ENCODE assay signal across 9 cellular contexts in the genomic region with DNA sequence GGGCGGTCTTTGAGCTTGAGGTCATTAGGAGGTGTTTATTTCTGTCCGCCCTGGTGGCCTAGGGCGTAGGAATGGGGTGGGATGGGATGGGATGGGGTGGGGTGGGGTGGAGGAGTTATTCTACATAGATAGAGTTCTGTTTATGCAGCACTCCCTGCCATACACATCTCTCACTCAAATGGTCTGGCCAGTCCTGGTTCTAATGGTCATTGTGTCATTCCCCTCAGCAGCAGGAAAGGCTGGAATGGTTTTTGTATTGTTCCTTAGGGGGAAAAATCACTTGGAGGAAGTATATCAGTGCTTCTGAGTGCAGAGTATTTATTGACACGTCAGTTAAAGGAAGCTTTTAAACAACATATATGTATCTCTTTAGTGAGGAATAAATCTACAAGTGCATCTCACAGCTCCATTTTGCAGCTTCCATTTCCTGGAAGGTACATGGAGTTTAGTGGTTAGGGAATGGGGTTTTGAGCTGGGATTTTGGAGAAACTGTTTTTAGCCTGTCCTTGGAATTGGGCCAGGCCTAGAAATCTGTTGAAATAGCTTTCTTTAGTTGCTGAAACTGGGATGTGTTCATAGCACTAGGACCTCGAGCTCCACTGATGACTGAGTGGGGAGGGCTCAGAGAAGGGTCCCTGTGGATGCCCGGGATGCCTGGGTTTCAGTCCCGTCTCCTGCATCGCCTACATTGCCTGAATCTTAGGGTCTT. TPM values are rescaled to one million over a fixed set of nuclear protein-coding genes. Genes with fewer than 3 reads are reported as not detected.
DNase-seq lines count a peak whose midpoint lies in the region; ATAC-seq, FAIRE-seq and TF ChIP-seq lines count a peak whose summit lies in the region.
"Had no signal": no experiment of that assay in that cellular context is flagged by ENCODE, and none has a peak within 500 bp of the region (broad histone marks: within the 10 kb centered on the region; RNA-seq: fewer than 3 reads in every experiment).

No MANE protein-coding gene starts in this region.

- peak overlapping the region; percentile 91 to 100 (median 97) for H3K27ac Mint-ChIP-seq in naive thymus-derived CD8-positive, alpha-beta T cell

- H3K27me3 ChIP-seq in effector memory CD4-positive, alpha-beta T cell (replicated peaks; ENCODE audit: control insufficient read depth, insufficient read depth, low read length, poor library complexity, severe bottlenecking), result no peaks in the 10 kb centered on the region

- H3K4me2 ChIP-seq in A549, result peak overlapping the region; percentile 93

- peak overlapping the region; percentile 59 to 100 for H3K27ac ChIP-seq in A549
- H3K27ac ChIP-seq in effector memory CD4-positive, alpha-beta T cell (ENCODE audit: insufficient read depth, low read length, poor library complexity, severe bottlenecking), result peak overlapping the region; percentile 84

- no peak for TF ChIP-seq EP300 in A549 (IDR thresholded peaks at IDR 0.05)

- no peak for TF ChIP-seq CTCF in A549 (IDR thresholded peaks at IDR 0.05)

- H3K9me3 Mint-ChIP-seq in naive thymus-derived CD8-positive, alpha-beta T cell, result no peaks in the 10 kb centered on the region

- H3K36me3 Mint-ChIP-seq in naive thymus-derived CD8-positive, alpha-beta T cell, result peaks cover 0 to 10% (median 0%) of the 10 kb centered on the region in 3 donors

- POLR2A ChIA-PET in A549 (lab: Yijun Ruan, JAX), result interaction anchor here (1.5 kb wide), 1 partner anchor 43 kb away, joined by 4 read pairs; no protein-coding TSS in a partner anchor
- POLR2A ChIA-PET in naive thymus-derived CD8-positive, alpha-beta T cell (lab: Charles Lee), result interaction anchor here (7.7 to 37.5 kb wide), 5 partner anchors 6 to 43 kb away, joined by 38 to 914 read pairs (median 382); a partner anchor contains a TSS

- peak overlapping the region in 9 of 10 donors; percentile 80 to 99 (median 98) for H3K4me3 Mint-ChIP-seq in naive thymus-derived CD8-positive, alpha-beta T cell

- H3K9me3 ChIP-seq in A549, result no peaks in the 10 kb centered on the region
- H3K9me3 ChIP-seq in effector memory CD4-positive, alpha-beta T cell (ENCODE audit: control insufficient read depth, low read length), result no peaks in the 10 kb centered on the region

- TF ChIP-seq POLR2A in A549 (IDR thresholded peaks at IDR 0.05; ENCODE audit: low read length), result no peak

- no peaks in the 10 kb centered on the region for H3K36me3 ChIP-seq in effector memory CD4-positive, alpha-beta T cell (ENCODE audit: control insufficient read depth, insufficient read depth, low read length)

- CTCF ChIA-PET in A549 (lab: Yijun Ruan, JAX), result interaction anchor here (1.0 to 38.6 kb wide), 4 partner anchors 11 to 80 kb away, joined by 3 to 928 read pairs (median 29); no protein-coding TSS in a partner anchor

- TF ChIP-seq RAD21 in A549 (conservative IDR thresholded peaks at IDR 0.05 in 1 of 2, IDR thresholded peaks at IDR 0.05 in 1 of 2), result no peak

- no peak for DNase-seq in A549 (ENCODE audit: low read depth in 1 of 2, low spot score in 1 of 2)
- peak; percentile 43 for DNase-seq in NCI-H1694 treated with DMSO at 0.1 percent for 48 hours (lab: John Stamatoyannopoulos, UW)
- DNase-seq in effector memory CD4-positive, alpha-beta T cell, result no peak
- no peak for DNase-seq in naive thymus-derived CD8-positive, alpha-beta T cell
- DNase-seq in NCI-H2081 (lab: John Stamatoyannopoulos, UW), result no peak

- ATAC-seq in A549 (no peak), GM19463 (IDR thresholded peaks at IDR 0.05; ENCODE audit: unreplicated experiment) (no peak), GM18520 (IDR thresholded peaks at IDR 0.05; ENCODE audit: unreplicated experiment) (no peak), HG03378 (IDR thresholded peaks at IDR 0.05; ENCODE audit: unreplicated experiment) (no peak)
- no peak for ATAC-seq in naive thymus-derived CD8-positive, alpha-beta T cell

- no peak for FAIRE-seq in A549 (lab: Jason Lieb, UNC)
- FAIRE-seq: TTC549 had no signal

- 77% methylated on average over 8 of the region's 8 CpGs for WGBS in A549 (ENCODE audit: missing lambda C conversion rate)

- peaks cover 100% of the 10 kb centered on the region for H3K4me1 ChIP-seq in A549
- H3K4me1 ChIP-seq in effector memory CD4-positive, alpha-beta T cell (ENCODE audit: control insufficient read depth, insufficient read depth, low read length, poor library complexity, severe bottlenecking), result peaks cover 99% of the 10 kb centered on the region

- H3K27me3 Mint-ChIP-seq in naive thymus-derived CD8-positive, alpha-beta T cell, result no peaks in the 10 kb centered on the region

- peaks cover 62 to 100% (median 96%) of the 10 kb centered on the region in 4 donors for H3K4me1 Mint-ChIP-seq in naive thymus-derived CD8-positive, alpha-beta T cell

- no peak overlapping the region for H3K4me3 ChIP-seq in A549
- peak overlapping the region; percentile 24 for H3K4me3 ChIP-seq in effector memory CD4-positive, alpha-beta T cell (ENCODE audit: insufficient read depth, low read depth, low read length, poor library complexity, severe bottlenecking)

TF ChIP-seq in A549, 52 proteins besides CTCF, POLR2A, EP300 and RAD21 (continues in another document):
- no peak for TF ChIP-seq MAZ (IDR thresholded peaks at IDR 0.05; ENCODE audit: borderline replicate concordance, low read depth, low read length)
- TF ChIP-seq, protein P1, sequence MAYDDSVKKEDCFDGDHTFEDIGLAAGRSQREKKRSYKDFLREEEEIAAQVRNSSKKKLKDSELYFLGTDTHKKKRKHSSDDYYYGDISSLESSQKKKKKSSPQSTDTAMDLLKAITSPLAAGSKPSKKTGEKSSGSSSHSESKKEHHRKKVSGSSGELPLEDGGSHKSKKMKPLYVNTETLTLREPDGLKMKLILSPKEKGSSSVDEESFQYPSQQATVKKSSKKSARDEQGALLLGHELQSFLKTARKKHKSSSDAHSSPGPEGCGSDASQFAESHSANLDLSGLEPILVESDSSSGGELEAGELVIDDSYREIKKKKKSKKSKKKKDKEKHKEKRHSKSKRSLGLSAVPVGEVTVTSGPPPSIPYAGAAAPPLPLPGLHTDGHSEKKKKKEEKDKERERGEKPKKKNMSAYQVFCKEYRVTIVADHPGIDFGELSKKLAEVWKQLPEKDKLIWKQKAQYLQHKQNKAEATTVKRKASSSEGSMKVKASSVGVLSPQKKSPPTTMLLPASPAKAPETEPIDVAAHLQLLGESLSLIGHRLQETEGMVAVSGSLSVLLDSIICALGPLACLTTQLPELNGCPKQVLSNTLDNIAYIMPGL (CRISPR knock-in tag; IDR thresholded peaks at IDR 0.05; ENCODE audit: borderline replicate concordance), result no peak
- no peak for TF ChIP-seq EHMT2 (IDR thresholded peaks at IDR 0.05; ENCODE audit: low read depth)
- TF ChIP-seq RFX5 (IDR thresholded peaks at IDR 0.05), result no peak
- TF ChIP-seq, protein P2, sequence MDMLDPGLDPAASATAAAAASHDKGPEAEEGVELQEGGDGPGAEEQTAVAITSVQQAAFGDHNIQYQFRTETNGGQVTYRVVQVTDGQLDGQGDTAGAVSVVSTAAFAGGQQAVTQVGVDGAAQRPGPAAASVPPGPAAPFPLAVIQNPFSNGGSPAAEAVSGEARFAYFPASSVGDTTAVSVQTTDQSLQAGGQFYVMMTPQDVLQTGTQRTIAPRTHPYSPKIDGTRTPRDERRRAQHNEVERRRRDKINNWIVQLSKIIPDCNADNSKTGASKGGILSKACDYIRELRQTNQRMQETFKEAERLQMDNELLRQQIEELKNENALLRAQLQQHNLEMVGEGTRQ (IDR thresholded peaks at IDR 0.05), result no peak
- TF ChIP-seq ZSCAN20 (CRISPR knock-in tag; IDR thresholded peaks at IDR 0.05), result no peak
- TF ChIP-seq, protein P3, sequence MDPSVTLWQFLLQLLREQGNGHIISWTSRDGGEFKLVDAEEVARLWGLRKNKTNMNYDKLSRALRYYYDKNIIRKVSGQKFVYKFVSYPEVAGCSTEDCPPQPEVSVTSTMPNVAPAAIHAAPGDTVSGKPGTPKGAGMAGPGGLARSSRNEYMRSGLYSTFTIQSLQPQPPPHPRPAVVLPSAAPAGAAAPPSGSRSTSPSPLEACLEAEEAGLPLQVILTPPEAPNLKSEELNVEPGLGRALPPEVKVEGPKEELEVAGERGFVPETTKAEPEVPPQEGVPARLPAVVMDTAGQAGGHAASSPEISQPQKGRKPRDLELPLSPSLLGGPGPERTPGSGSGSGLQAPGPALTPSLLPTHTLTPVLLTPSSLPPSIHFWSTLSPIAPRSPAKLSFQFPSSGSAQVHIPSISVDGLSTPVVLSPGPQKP (IDR thresholded peaks at IDR 0.05; ENCODE audit: low read depth, low read length), result no peak
- TF ChIP-seq SMC3 (IDR thresholded peaks at IDR 0.05), result no peak
- no peak for TF ChIP-seq FOXS1 (CRISPR knock-in tag; IDR thresholded peaks at IDR 0.05)
- no peak for TF ChIP-seq ZFP36 (IDR thresholded peaks at IDR 0.05; ENCODE audit: borderline replicate concordance, partially characterized antibody)
- TF ChIP-seq, protein P4, sequence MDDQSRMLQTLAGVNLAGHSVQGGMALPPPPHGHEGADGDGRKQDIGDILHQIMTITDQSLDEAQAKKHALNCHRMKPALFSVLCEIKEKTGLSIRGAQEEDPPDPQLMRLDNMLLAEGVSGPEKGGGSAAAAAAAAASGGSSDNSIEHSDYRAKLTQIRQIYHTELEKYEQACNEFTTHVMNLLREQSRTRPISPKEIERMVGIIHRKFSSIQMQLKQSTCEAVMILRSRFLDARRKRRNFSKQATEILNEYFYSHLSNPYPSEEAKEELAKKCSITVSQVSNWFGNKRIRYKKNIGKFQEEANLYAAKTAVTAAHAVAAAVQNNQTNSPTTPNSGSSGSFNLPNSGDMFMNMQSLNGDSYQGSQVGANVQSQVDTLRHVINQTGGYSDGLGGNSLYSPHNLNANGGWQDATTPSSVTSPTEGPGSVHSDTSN (IDR thresholded peaks at IDR 0.05), result no peak
- TF ChIP-seq CHD2 (IDR thresholded peaks at IDR 0.05; ENCODE audit: low read length, partially characterized antibody), result no peak
- no peak for TF ChIP-seq GATA3 (IDR thresholded peaks at IDR 0.05; ENCODE audit: borderline replicate concordance)

RNA-seq across cellular contexts. Expression of a gene that starts 8.3 kb away (rescaled TPM):
- 87.0 and 97.1 TPM in 2 replicates for polyA plus RNA-seq in A549 (2011; rRNA removed)
- 119 and 152 TPM in 2 replicates for polyA plus RNA-seq in A549 (2012; cell fraction: cytosol; rRNA removed)
- polyA plus RNA-seq in A549 (2012; cell fraction: nucleus; rRNA removed), result 147 and 164 TPM in 2 replicates
- 101 to 124 TPM (median 121 TPM) in 3 replicates for polyA plus RNA-seq in A549 (2017; fragmentation: RNase III; extraction: RNeasy Plus Mini Kit Qiagen cat#74134 plus additional on column Dnase treatment)
- 68.4 and 91.9 TPM in 2 replicates for polyA minus RNA-seq in A549 (2011; rRNA and poly(A)+ RNA removed)
- 100 to 1,000 TPM; 163 to 165 TPM for total RNA-seq in naive thymus-derived CD8-positive, alpha-beta T cell
- polyA plus RNA-seq in naive thymus-derived CD8-positive, alpha-beta T cell, result 100 to 1,000 TPM; 152 to 293 (median 155) TPM

RNA-seq across cellular contexts. Expression of a gene that starts 54.1 kb away (rescaled TPM):
- polyA plus RNA-seq in A549 (2011; rRNA removed), result 47.6 and 59.3 TPM in 2 replicates
- 18.2 and 20.7 TPM in 2 replicates for polyA plus RNA-seq in A549 (2012; cell fraction: cytosol; rRNA removed)
- 4.5 and 5.5 TPM in 2 replicates for polyA plus RNA-seq in A549 (2012; cell fraction: nucleus; rRNA removed)
- polyA plus RNA-seq in A549 (2017; fragmentation: RNase III; extraction: RNeasy Plus Mini Kit Qiagen cat#74134 plus additional on column Dnase treatment), result 40.6 to 55.0 TPM (median 47.7 TPM) in 3 replicates
- polyA minus RNA-seq in A549 (2011; rRNA and poly(A)+ RNA removed), result 8.9 and 9.1 TPM in 2 replicates
- 10 to 100 TPM; 10.2 to 11.6 TPM for total RNA-seq in naive thymus-derived CD8-positive, alpha-beta T cell
- 10 to 100 TPM; 13.8 to 21.3 (median 16.1) TPM for polyA plus RNA-seq in naive thymus-derived CD8-positive, alpha-beta T cell
